ENCODE assay signal across 1 cellular context in the genomic region with DNA sequence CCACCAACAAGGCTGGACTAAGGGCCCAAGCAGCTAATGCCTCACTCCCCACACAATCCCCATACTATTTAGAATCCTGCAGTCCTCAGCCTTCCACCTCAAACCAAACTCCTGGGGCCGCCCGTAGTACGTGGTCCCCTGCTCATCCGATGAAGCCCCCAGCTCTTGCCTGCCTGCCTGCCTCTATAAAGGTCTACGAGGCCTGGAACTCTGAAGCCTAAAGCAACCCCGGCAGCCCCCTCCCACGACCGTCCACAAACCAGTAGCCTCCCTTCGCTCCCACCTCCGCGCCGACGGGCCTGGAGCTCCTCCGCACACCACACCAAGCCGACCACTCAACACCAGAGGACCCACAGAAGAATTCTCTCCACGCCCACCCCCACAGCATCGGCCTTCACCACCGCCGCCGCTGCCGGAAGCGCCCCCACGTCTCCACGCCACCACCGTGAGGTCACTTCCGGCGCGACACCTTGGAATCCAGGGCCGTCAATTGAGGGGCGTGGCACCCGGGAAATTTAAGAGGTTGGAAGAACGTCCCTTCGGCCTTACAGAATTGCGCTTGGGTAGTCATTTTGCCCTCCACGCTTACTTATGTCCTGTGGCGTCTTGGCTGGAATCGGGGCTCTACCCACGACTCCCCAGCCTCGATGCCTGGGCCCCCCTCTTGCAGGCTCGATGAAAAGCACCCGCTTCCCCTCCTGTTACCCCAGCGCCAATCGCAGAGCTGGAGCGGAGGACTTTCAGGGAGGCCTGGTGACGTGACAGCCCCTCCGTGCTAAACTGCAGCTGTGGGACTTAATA.
TF ChIP-seq lines count a peak whose summit lies in the region.

A gene with protein sequence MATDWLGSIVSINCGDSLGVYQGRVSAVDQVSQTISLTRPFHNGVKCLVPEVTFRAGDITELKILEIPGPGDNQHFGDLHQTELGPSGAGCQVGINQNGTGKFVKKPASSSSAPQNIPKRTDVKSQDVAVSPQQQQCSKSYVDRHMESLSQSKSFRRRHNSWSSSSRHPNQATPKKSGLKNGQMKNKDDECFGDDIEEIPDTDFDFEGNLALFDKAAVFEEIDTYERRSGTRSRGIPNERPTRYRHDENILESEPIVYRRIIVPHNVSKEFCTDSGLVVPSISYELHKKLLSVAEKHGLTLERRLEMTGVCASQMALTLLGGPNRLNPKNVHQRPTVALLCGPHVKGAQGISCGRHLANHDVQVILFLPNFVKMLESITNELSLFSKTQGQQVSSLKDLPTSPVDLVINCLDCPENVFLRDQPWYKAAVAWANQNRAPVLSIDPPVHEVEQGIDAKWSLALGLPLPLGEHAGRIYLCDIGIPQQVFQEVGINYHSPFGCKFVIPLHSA (minus strand): TSS at position 428 of the 801 bp plus-strand sequence. CDS start 20,900 bp downstream, outside the sequence.

TF ChIP-seq in GM12878, 131 proteins besides CTCF, POLR2A, EP300 and RAD21 (continued from another document and continues in another):
- no peak for TF ChIP-seq RAD51 (IDR thresholded peaks at IDR 0.05)
- peak; percentile 69 for TF ChIP-seq MXI1 (IDR thresholded peaks at IDR 0.05; ENCODE audit: low read depth, low read length)
- peak; percentile 46 for TF ChIP-seq SIX5 (IDR thresholded peaks at IDR 0.05; ENCODE audit: low read depth, low read length, severe bottlenecking)
- no peak for TF ChIP-seq PAX8 (IDR thresholded peaks at IDR 0.05)
- TF ChIP-seq PKNOX1 (IDR thresholded peaks at IDR 0.05) = peak; percentile 81
- peak; percentile 93; the same call in 1 of the 2 replicates for TF ChIP-seq HDAC2 (IDR thresholded peaks at IDR 0.05)
- TF ChIP-seq TARDBP (IDR thresholded peaks at IDR 0.05; ENCODE audit: borderline replicate concordance) = peak; percentile 47; the same call in 1 of the 2 replicates
- 0 out of 3 replicates have a peak, but pooled peaks of 1 of the 2 experiments have one; percentile 51 for TF ChIP-seq EGR1 (IDR thresholded peaks at IDR 0.05; ENCODE audit: borderline replicate concordance in 1 of 2, low read depth in 2 of 2, low read length in 2 of 2)
- peak; percentile 71 for TF ChIP-seq HCFC1 (IDR thresholded peaks at IDR 0.05; ENCODE audit: low read length)
- peak; percentile 100 for TF ChIP-seq SIN3A (IDR thresholded peaks at IDR 0.05; ENCODE audit: low read depth, low read length)
- no peak for TF ChIP-seq ZZZ3 (IDR thresholded peaks at IDR 0.05; ENCODE audit: control insufficient read depth, insufficient read length, low read depth)
- TF ChIP-seq, protein P1, sequence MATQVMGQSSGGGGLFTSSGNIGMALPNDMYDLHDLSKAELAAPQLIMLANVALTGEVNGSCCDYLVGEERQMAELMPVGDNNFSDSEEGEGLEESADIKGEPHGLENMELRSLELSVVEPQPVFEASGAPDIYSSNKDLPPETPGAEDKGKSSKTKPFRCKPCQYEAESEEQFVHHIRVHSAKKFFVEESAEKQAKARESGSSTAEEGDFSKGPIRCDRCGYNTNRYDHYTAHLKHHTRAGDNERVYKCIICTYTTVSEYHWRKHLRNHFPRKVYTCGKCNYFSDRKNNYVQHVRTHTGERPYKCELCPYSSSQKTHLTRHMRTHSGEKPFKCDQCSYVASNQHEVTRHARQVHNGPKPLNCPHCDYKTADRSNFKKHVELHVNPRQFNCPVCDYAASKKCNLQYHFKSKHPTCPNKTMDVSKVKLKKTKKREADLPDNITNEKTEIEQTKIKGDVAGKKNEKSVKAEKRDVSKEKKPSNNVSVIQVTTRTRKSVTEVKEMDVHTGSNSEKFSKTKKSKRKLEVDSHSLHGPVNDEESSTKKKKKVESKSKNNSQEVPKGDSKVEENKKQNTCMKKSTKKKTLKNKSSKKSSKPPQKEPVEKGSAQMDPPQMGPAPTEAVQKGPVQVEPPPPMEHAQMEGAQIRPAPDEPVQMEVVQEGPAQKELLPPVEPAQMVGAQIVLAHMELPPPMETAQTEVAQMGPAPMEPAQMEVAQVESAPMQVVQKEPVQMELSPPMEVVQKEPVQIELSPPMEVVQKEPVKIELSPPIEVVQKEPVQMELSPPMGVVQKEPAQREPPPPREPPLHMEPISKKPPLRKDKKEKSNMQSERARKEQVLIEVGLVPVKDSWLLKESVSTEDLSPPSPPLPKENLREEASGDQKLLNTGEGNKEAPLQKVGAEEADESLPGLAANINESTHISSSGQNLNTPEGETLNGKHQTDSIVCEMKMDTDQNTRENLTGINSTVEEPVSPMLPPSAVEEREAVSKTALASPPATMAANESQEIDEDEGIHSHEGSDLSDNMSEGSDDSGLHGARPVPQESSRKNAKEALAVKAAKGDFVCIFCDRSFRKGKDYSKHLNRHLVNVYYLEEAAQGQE (IDR thresholded peaks at IDR 0.05; ENCODE audit: low read depth, low read length) = no peak
- TF ChIP-seq IKZF1 (conservative IDR thresholded peaks at IDR 0.05) = peak; percentile 75
- peak; percentile 12 to 29; a peak in 2 of 4 replicates for TF ChIP-seq IKZF2 (IDR thresholded peaks at IDR 0.05)
- 0 out of 2 replicates have a peak, but pooled peaks have one; percentile 24 for TF ChIP-seq BACH1 (IDR thresholded peaks at IDR 0.05; ENCODE audit: borderline replicate concordance)
- TF ChIP-seq, protein P2, sequence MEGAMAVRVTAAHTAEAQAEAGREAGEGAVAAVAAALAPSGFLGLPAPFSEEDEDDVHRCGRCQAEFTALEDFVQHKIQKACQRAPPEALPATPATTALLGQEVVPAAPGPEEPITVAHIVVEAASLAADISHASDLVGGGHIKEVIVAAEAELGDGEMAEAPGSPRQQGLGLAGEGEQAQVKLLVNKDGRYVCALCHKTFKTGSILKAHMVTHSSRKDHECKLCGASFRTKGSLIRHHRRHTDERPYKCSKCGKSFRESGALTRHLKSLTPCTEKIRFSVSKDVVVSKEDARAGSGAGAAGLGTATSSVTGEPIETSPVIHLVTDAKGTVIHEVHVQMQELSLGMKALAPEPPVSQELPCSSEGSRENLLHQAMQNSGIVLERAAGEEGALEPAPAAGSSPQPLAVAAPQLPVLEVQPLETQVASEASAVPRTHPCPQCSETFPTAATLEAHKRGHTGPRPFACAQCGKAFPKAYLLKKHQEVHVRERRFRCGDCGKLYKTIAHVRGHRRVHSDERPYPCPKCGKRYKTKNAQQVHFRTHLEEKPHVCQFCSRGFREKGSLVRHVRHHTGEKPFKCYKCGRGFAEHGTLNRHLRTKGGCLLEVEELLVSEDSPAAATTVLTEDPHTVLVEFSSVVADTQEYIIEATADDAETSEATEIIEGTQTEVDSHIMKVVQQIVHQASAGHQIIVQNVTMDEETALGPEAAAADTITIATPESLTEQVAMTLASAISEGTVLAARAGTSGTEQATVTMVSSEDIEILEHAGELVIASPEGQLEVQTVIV (IDR thresholded peaks at IDR 0.05; ENCODE audit: borderline replicate concordance, partially characterized antibody) = peak; percentile 19
- TF ChIP-seq CHD2 (IDR thresholded peaks at IDR 0.05; ENCODE audit: borderline replicate concordance, low read depth, low read length) = peak; percentile 58; the same call in 1 of the 2 replicates
- TF ChIP-seq NBN (IDR thresholded peaks at IDR 0.05) = peak; percentile 95
- TF ChIP-seq, protein P3, sequence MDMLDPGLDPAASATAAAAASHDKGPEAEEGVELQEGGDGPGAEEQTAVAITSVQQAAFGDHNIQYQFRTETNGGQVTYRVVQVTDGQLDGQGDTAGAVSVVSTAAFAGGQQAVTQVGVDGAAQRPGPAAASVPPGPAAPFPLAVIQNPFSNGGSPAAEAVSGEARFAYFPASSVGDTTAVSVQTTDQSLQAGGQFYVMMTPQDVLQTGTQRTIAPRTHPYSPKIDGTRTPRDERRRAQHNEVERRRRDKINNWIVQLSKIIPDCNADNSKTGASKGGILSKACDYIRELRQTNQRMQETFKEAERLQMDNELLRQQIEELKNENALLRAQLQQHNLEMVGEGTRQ (IDR thresholded peaks at IDR 0.05; ENCODE audit: borderline replicate concordance, low read depth, low read length) = no peak
- no peak for TF ChIP-seq ASH2L (IDR thresholded peaks at IDR 0.05; ENCODE audit: borderline replicate concordance, low read depth)
- peak; percentile 77 for TF ChIP-seq ATF7 (IDR thresholded peaks at IDR 0.05; ENCODE audit: low read depth)
- peak; percentile 78 for TF ChIP-seq SP1 (IDR thresholded peaks at IDR 0.05; ENCODE audit: low read depth, low read length)
- TF ChIP-seq TBL1XR1 (IDR thresholded peaks at IDR 0.05; ENCODE audit: low read depth, low read length) = no peak; the same call in 1 of the 2 replicates
- TF ChIP-seq GABPA (IDR thresholded peaks at IDR 0.05; ENCODE audit: low read depth) = peak; percentile 97
- TF ChIP-seq, protein P4, sequence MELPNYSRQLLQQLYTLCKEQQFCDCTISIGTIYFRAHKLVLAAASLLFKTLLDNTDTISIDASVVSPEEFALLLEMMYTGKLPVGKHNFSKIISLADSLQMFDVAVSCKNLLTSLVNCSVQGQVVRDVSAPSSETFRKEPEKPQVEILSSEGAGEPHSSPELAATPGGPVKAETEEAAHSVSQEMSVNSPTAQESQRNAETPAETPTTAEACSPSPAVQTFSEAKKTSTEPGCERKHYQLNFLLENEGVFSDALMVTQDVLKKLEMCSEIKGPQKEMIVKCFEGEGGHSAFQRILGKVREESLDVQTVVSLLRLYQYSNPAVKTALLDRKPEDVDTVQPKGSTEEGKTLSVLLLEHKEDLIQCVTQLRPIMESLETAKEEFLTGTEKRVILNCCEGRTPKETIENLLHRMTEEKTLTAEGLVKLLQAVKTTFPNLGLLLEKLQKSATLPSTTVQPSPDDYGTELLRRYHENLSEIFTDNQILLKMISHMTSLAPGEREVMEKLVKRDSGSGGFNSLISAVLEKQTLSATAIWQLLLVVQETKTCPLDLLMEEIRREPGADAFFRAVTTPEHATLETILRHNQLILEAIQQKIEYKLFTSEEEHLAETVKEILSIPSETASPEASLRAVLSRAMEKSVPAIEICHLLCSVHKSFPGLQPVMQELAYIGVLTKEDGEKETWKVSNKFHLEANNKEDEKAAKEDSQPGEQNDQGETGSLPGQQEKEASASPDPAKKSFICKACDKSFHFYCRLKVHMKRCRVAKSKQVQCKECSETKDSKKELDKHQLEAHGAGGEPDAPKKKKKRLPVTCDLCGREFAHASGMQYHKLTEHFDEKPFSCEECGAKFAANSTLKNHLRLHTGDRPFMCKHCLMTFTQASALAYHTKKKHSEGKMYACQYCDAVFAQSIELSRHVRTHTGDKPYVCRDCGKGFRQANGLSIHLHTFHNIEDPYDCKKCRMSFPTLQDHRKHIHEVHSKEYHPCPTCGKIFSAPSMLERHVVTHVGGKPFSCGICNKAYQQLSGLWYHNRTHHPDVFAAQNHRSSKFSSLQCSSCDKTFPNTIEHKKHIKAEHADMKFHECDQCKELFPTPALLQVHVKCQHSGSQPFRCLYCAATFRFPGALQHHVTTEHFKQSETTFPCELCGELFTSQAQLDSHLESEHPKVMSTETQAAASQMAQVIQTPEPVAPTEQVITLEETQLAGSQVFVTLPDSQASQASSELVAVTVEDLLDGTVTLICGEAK (IDR thresholded peaks at IDR 0.05; ENCODE audit: borderline replicate concordance) = peak; percentile 97
- TF ChIP-seq, protein P5, sequence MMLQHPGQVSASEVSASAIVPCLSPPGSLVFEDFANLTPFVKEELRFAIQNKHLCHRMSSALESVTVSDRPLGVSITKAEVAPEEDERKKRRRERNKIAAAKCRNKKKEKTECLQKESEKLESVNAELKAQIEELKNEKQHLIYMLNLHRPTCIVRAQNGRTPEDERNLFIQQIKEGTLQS (IDR thresholded peaks at IDR 0.05; ENCODE audit: borderline replicate concordance, extremely low read depth, low read depth, low read length) = peak; percentile 73; the same call in 1 of the 2 replicates
- TF ChIP-seq, protein P6, sequence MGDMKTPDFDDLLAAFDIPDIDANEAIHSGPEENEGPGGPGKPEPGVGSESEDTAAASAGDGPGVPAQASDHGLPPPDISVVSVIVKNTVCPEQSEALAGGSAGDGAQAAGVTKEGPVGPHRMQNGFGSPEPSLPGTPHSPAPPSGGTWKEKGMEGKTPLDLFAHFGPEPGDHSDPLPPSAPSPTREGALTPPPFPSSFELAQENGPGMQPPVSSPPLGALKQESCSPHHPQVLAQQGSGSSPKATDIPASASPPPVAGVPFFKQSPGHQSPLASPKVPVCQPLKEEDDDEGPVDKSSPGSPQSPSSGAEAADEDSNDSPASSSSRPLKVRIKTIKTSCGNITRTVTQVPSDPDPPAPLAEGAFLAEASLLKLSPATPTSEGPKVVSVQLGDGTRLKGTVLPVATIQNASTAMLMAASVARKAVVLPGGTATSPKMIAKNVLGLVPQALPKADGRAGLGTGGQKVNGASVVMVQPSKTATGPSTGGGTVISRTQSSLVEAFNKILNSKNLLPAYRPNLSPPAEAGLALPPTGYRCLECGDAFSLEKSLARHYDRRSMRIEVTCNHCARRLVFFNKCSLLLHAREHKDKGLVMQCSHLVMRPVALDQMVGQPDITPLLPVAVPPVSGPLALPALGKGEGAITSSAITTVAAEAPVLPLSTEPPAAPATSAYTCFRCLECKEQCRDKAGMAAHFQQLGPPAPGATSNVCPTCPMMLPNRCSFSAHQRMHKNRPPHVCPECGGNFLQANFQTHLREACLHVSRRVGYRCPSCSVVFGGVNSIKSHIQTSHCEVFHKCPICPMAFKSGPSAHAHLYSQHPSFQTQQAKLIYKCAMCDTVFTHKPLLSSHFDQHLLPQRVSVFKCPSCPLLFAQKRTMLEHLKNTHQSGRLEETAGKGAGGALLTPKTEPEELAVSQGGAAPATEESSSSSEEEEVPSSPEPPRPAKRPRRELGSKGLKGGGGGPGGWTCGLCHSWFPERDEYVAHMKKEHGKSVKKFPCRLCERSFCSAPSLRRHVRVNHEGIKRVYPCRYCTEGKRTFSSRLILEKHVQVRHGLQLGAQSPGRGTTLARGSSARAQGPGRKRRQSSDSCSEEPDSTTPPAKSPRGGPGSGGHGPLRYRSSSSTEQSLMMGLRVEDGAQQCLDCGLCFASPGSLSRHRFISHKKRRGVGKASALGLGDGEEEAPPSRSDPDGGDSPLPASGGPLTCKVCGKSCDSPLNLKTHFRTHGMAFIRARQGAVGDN (IDR thresholded peaks at IDR 0.05) = no peak
- TF ChIP-seq ESRRA (IDR thresholded peaks at IDR 0.05; ENCODE audit: low read length) = 0 out of 2 replicates have a peak, but pooled peaks have one; percentile 51
- TF ChIP-seq NFYA (IDR thresholded peaks at IDR 0.05; ENCODE audit: borderline replicate concordance, low read depth, low read length) = no peak
- TF ChIP-seq BMI1 (IDR thresholded peaks at IDR 0.05; ENCODE audit: borderline replicate concordance) = no peak
- TF ChIP-seq SRF (IDR thresholded peaks at IDR 0.05; ENCODE audit: low read depth in 2 of 2, low read length in 2 of 2) = peak in 1 of 2 experiments; percentile 87; a peak in 2 of 4 replicates
- 0 out of 2 replicates have a peak, but pooled peaks have one; percentile 4 for TF ChIP-seq TCF12 (IDR thresholded peaks at IDR 0.05; ENCODE audit: low read depth, low read length)
- peak; percentile 97 for TF ChIP-seq E2F4 (IDR thresholded peaks at IDR 0.05; ENCODE audit: low read depth, low read length)
